In the genomic region with DNA sequence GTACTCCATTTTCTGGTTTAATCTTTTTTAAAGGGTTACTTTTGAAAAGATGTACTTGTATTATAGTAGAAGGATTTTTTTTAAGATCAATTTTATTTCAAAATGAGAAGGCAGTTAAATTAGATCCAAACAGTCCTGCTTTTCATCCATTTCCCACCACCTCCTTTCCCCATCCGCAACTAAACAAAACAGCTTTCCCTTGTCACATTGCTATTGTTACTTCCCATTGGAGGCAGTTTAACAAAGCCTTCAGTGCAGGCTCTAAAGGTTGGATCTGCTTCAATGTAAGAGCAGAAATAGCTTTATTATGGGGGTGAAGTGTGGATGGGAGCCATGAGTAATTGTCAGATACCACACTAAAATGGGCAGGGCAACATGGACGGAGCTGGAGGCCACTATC, we compare ENCODE assay signal across 1 cellular context.
TF ChIP-seq lines count a peak whose summit lies in the region.

No MANE protein-coding gene starts in this region.

TF ChIP-seq in IMR-90, 13 proteins besides CTCF, POLR2A, EP300 and RAD21:
- TF ChIP-seq, protein P1, sequence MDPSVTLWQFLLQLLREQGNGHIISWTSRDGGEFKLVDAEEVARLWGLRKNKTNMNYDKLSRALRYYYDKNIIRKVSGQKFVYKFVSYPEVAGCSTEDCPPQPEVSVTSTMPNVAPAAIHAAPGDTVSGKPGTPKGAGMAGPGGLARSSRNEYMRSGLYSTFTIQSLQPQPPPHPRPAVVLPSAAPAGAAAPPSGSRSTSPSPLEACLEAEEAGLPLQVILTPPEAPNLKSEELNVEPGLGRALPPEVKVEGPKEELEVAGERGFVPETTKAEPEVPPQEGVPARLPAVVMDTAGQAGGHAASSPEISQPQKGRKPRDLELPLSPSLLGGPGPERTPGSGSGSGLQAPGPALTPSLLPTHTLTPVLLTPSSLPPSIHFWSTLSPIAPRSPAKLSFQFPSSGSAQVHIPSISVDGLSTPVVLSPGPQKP (IDR thresholded peaks at IDR 0.05; ENCODE audit: borderline replicate concordance, low read depth, low read length), result no peak
- TF ChIP-seq SMC3 (IDR thresholded peaks at IDR 0.05; ENCODE audit: low read depth, low read length), result no peak
TF ChIP-seq in IMR-90: peak in this region for 0.
